In genomic region chr5:5678909-5679308, GRCh38 we compare ENCODE assay signal across 20 cellular contexts.
DNase-seq lines count a peak whose midpoint lies in the region; ATAC-seq and TF ChIP-seq lines count a peak whose summit lies in the region.
"Had no signal": no experiment of that assay in that cellular context is flagged by ENCODE, and none has a peak within 500 bp of the region (broad histone marks: within the 10 kb centered on the region; RNA-seq: fewer than 3 reads in every experiment).

No MANE protein-coding gene starts in this region.

- in situ Hi-C loops in Caki2 (cut with HindIII; ENCODE audit: low pct_unique_long_range_greater_than_20kb, low sequenced_read_pairs), result no loop called here

- intact Hi-C loops in left cardiac atrium (cut with DNase I), result no loop called here
- intact Hi-C loops in sciatic nerve (cut with DNase I), result no loop called here

- no peak overlapping the region for H3K4me3 ChIP-seq in RWPE2 (ENCODE audit: severe bottlenecking)
- H3K4me3 ChIP-seq: lung, SK-N-MC, upper lobe of left lung had no signal

- DNase-seq in Caki2 (ENCODE audit: low read depth) (peak; percentile 22), RWPE2 (ENCODE audit: low spot score) (no peak), left cardiac atrium (peak; percentile 39), sciatic nerve (ENCODE audit: low spot score) (no peak), NCI-H510A treated with DMSO at 0.1 percent for 48 hours (lab: John Stamatoyannopoulos, UW) (no peak), NCI-H748 treated with DMSO at 0.1 percent for 48 hours (lab: John Stamatoyannopoulos, UW) (no peak), ecto neural progenitor cell (ENCODE audit: low spot score) (no peak)
- DNase-seq in activated naive CD4-positive, alpha-beta T cell treated with anti-CD3 and anti-CD28 coated beads, Interleukin-2, amount 50 U/mL, for 16 hours, result no peak
- DNase-seq: activated effector memory CD4-positive, alpha-beta T cell treated with Interleukin-2 at 50 U/mL for 16 hours; C1 segment of cervical spinal cord; effector CD4-positive, alpha-beta T cell; GDM1; HCEC 1CT; NCI-H146; NCI-H2171 treated with DMSO at 0.1 percent for 48 hours; T1000; upper lobe of left lung had no signal

- H3K36me3 ChIP-seq in RWPE2 (ENCODE audit: low read depth), result no peaks in the 10 kb centered on the region
- H3K36me3 ChIP-seq: upper lobe of left lung had no signal

- H3K9me3 ChIP-seq in RWPE2 (ENCODE audit: severe bottlenecking), result no peaks in the 10 kb centered on the region
- H3K9me3 ChIP-seq: upper lobe of left lung had no signal

- no peak overlapping the region for H3K27ac ChIP-seq in RWPE2 (ENCODE audit: poor library complexity, severe bottlenecking)
- H3K27ac ChIP-seq: SK-N-MC, upper lobe of left lung had no signal

- no peaks in the 10 kb centered on the region for H3K27me3 ChIP-seq in RWPE2 (ENCODE audit: insufficient read depth, poor library complexity, severe bottlenecking)
- H3K27me3 ChIP-seq: upper lobe of left lung had no signal

- ATAC-seq in RWPE2 (ENCODE audit: low read depth) (peak; percentile 23; the same call in 1 of the 3 replicates), left cardiac atrium (peak; percentile 61 to 85), sciatic nerve (peak; percentile 44)
- ATAC-seq: activated CD4-positive, CD25-positive, alpha-beta regulatory T cell treated with anti-CD3 and anti-CD28 coated beads, Interleukin-2, amount 50 U/mL, for 24 hours had no signal

- TF ChIP-seq CTCF in RWPE2 (IDR thresholded peaks at IDR 0.05; ENCODE audit: poor library complexity, severe bottlenecking), result no peak

- H3K4me1 ChIP-seq in RWPE2 (ENCODE audit: insufficient read depth, poor library complexity, severe bottlenecking), result no peaks in the 10 kb centered on the region
- H3K4me1 ChIP-seq: upper lobe of left lung had no signal

Comparison
In these comparisons a context has a peak if more than half of its experiments do, and no peak if none do; other contexts are left out.
1. DNase-seq: peak in Caki2 (single experiment) and left cardiac atrium (single experiment); none in RWPE2 (single experiment), sciatic nerve (single experiment), NCI-H510A treated with DMSO at 0.1 percent for 48 hours (single experiment), NCI-H748 treated with DMSO at 0.1 percent for 48 hours (single experiment), ecto neural progenitor cell (single experiment) and activated naive CD4-positive, alpha-beta T cell treated with anti-CD3 and anti-CD28 coated beads, Interleukin-2, amount 50 U/mL, for 16 hours (single experiment).
2. ATAC-seq: peak in every context shown above with its lines; median percentile 73 in left cardiac atrium; 44 in sciatic nerve; 23 in RWPE2.